15 cellular contexts compared by ENCODE assay signal in genomic region chr12:77299001-77299400, GRCh38.
"Had no signal": no experiment of that assay in that cellular context is flagged by ENCODE, and none has a peak within 500 bp of the region (broad histone marks: within the 10 kb centered on the region; RNA-seq: fewer than 3 reads in every experiment).

No MANE protein-coding gene starts in this region.

- H3K4me1 ChIP-seq: pancreas had no signal

- H3K4me3 ChIP-seq: esophagus squamous epithelium, pancreas, thoracic aorta had no signal

- H3K4me3 Mint-ChIP-seq: activated CD4-positive, alpha-beta T cell treated with anti-CD3 and anti-CD28 coated beads, Interleukin-2, amount 10 ng/mL, durations not matched to agents 7 days and 5 days; activated naive CD8-positive, alpha-beta T cell; activated T-cell treated with anti-CD3 and anti-CD28 coated beads, Interleukin-2, amount 50 U/mL, for 24 hours; mesothelial cell of epicardium; neural crest cell; stimulated activated naive CD8-positive, alpha-beta T cell treated with anti-CD3 and anti-CD28 coated beads, Interleukin-15, amount 100 ng/mL, for 72 hours; T-helper 17 cell had no signal

- H3K36me3 Mint-ChIP-seq: activated naive CD8-positive, alpha-beta T cell; mesothelial cell of epicardium had no signal

- DNase-seq: activated CD4-positive, alpha-beta T cell treated with anti-CD3 and anti-CD28 coated beads, Interleukin-2, amount 10 ng/mL, durations not matched to agents 7 days and 5 days; activated CD4-positive, CD25-positive, alpha-beta regulatory T cell; activated effector memory CD4-positive, alpha-beta T cell treated with anti-CD3 and anti-CD28 coated beads, Interleukin-2, amount 50 U/mL, for 16 hours; activated T-cell treated with anti-CD3 and anti-CD28 coated beads, Interleukin-2, amount 50 U/mL, for 24 hours; anterior cingulate cortex; esophagus squamous epithelium; hippocampal formation; pancreas; stimulated activated CD4-positive, alpha-beta T cell treated with anti-CD3 and anti-CD28 coated beads, Interleukin-2, amount 100 ng/mL, for 48 hours; stimulated activated naive CD8-positive, alpha-beta T cell treated with anti-CD3 and anti-CD28 coated beads, Interleukin-15, amount 100 ng/mL, for 72 hours; T-helper 17 cell had no signal

- H3K27ac Mint-ChIP-seq: activated CD4-positive, alpha-beta T cell treated with anti-CD3 and anti-CD28 coated beads, Interleukin-2, amount 10 ng/mL, durations not matched to agents 7 days and 5 days; activated naive CD8-positive, alpha-beta T cell; activated T-cell treated with anti-CD3 and anti-CD28 coated beads, Interleukin-2, amount 50 U/mL, for 24 hours; mesothelial cell of epicardium; T-helper 17 cell had no signal

- H3K36me3 ChIP-seq: esophagus squamous epithelium, pancreas, thoracic aorta had no signal

- H3K4me1 Mint-ChIP-seq: activated CD4-positive, alpha-beta T cell treated with anti-CD3 and anti-CD28 coated beads, Interleukin-2, amount 10 ng/mL, durations not matched to agents 7 days and 5 days; mesothelial cell of epicardium; neural crest cell; stimulated activated naive CD8-positive, alpha-beta T cell treated with anti-CD3 and anti-CD28 coated beads, Interleukin-15, amount 100 ng/mL, for 72 hours; T-helper 17 cell had no signal

- H3K27me3 Mint-ChIP-seq: activated CD4-positive, alpha-beta T cell treated with anti-CD3 and anti-CD28 coated beads, Interleukin-2, amount 10 ng/mL, durations not matched to agents 7 days and 5 days; activated T-cell treated with anti-CD3 and anti-CD28 coated beads, Interleukin-2, amount 50 U/mL, for 24 hours; stimulated activated naive CD8-positive, alpha-beta T cell treated with anti-CD3 and anti-CD28 coated beads, Interleukin-15, amount 100 ng/mL, for 72 hours; T-helper 17 cell had no signal

- ATAC-seq: pancreas; stimulated activated naive CD8-positive, alpha-beta T cell treated with anti-CD3 and anti-CD28 coated beads, Interleukin-15, amount 100 ng/mL, for 72 hours; T-helper 17 cell had no signal

- H3K27me3 ChIP-seq: esophagus squamous epithelium, pancreas had no signal

- H3K9me3 Mint-ChIP-seq: activated CD4-positive, alpha-beta T cell treated with anti-CD3 and anti-CD28 coated beads, Interleukin-2, amount 10 ng/mL, durations not matched to agents 7 days and 5 days; activated T-cell treated with anti-CD3 and anti-CD28 coated beads, Interleukin-2, amount 50 U/mL, for 24 hours; neural crest cell; stimulated activated naive CD8-positive, alpha-beta T cell treated with anti-CD3 and anti-CD28 coated beads, Interleukin-15, amount 100 ng/mL, for 72 hours had no signal

- H3K9me3 ChIP-seq: esophagus squamous epithelium, pancreas, thoracic aorta had no signal
